ENCODE assay signal across 1 cellular context in genomic region chr22:48882636-48883200, GRCh38.
TF ChIP-seq lines count a peak whose summit lies in the region.

No MANE protein-coding gene starts in this region.

TF ChIP-seq in HepG2, 621 proteins besides CTCF, POLR2A, EP300 and RAD21 (continued from another document):
- TF ChIP-seq HMGXB3 (CRISPR knock-in tag; IDR thresholded peaks at IDR 0.05; ENCODE audit: borderline replicate concordance) (no peak), ZNF556 (CRISPR knock-in tag; IDR thresholded peaks at IDR 0.05; ENCODE audit: borderline replicate concordance) (no peak), MYNN (CRISPR knock-in tag; IDR thresholded peaks at IDR 0.05; ENCODE audit: low read depth) (no peak), MAFF (IDR thresholded peaks at IDR 0.05; ENCODE audit: low read depth, low read length) (no peak), ZNF326 (CRISPR knock-in tag; IDR thresholded peaks at IDR 0.05; ENCODE audit: borderline replicate concordance) (no peak), ATF1 (CRISPR knock-in tag; IDR thresholded peaks at IDR 0.05) (no peak), ZNF20 (CRISPR knock-in tag; IDR thresholded peaks at IDR 0.05) (no peak), STAG1 (CRISPR knock-in tag; IDR thresholded peaks at IDR 0.05) (no peak), NFIB (CRISPR knock-in tag; IDR thresholded peaks at IDR 0.05; ENCODE audit: borderline replicate concordance) (no peak), JUNB (CRISPR knock-in tag; IDR thresholded peaks at IDR 0.05; ENCODE audit: borderline replicate concordance) (no peak), RFX3 (CRISPR knock-in tag; IDR thresholded peaks at IDR 0.05) (no peak), BHLHE40 (IDR thresholded peaks at IDR 0.05; ENCODE audit: low read length) (no peak), RARA (CRISPR knock-in tag; IDR thresholded peaks at IDR 0.05) (no peak), NFE2L2 (IDR thresholded peaks at IDR 0.05; ENCODE audit: low read length) (no peak)
